ENCODE assay signal across 8 cellular contexts in the genomic region with DNA sequence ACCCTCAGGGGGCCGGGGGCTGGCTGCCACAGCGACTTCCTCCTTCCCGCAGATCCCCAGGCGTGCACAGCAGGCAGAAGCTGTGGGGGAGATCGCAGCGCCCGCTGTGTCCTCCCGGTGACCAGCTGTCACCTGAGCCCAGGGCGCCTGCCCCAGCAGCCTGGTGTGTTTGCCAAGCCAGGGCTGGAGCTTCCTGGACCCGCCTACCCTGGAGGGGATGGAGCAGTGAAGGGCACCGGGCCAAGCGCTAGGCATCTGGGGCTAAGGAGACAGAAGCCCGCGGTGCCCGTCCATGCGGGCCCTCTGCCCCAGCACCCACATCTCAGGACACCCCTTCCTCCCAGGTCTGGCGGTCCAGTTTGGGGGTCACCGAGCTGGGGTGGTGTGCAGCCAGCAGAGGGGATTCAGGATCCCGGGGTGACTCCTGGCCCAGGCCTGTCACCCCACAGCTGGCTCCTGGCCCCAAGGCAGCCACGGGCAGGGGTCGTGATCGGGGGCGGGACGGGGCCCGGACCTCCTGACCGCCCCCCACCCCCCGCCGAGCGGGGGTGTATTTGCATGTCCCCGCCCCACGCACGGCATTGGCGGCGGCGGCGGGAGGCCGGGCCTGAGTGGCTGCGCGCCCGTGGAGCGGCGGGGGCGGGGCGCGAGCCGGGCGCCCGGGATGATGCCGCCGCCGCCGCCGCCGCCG. TPM values are rescaled to one million over a fixed set of nuclear protein-coding genes. Genes with fewer than 3 reads are reported as not detected.
DNase-seq lines count a peak whose midpoint lies in the region; ATAC-seq and TF ChIP-seq lines count a peak whose summit lies in the region.

A gene with protein sequence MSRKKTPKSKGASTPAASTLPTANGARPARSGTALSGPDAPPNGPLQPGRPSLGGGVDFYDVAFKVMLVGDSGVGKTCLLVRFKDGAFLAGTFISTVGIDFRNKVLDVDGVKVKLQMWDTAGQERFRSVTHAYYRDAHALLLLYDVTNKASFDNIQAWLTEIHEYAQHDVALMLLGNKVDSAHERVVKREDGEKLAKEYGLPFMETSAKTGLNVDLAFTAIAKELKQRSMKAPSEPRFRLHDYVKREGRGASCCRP (plus strand): TSS at position 645 of the 691 bp plus-strand sequence. CDS start 159 bp downstream, outside the sequence.

- H3K4me3 Mint-ChIP-seq in activated CD8-positive, alpha-beta memory T cell treated with anti-CD3 and anti-CD28 coated beads, Interleukin-2, amount 10 ng/mL, durations not matched to agents 7 days and 5 days = peak within 1 kb of the TSS; percentile 18
- H3K4me3 Mint-ChIP-seq in endothelial cell (ENCODE audit: unreplicated experiment) = peak within 1 kb of the TSS; percentile 65
- peak within 1 kb of the TSS; percentile 53 to 77 for H3K4me3 Mint-ChIP-seq in stimulated activated naive CD8-positive, alpha-beta T cell treated with anti-CD3 and anti-CD28 coated beads, Interleukin-15, amount 100 ng/mL, for 72 hours

- peaks cover 7% of the 10 kb centered on the region for H3K27me3 Mint-ChIP-seq in activated CD8-positive, alpha-beta memory T cell treated with anti-CD3 and anti-CD28 coated beads, Interleukin-2, amount 10 ng/mL, durations not matched to agents 7 days and 5 days
- peaks cover 13% of the 10 kb centered on the region for H3K27me3 Mint-ChIP-seq in endothelial cell (ENCODE audit: unreplicated experiment)
- peaks cover 6% of the 10 kb centered on the region for H3K27me3 Mint-ChIP-seq in stimulated activated naive CD8-positive, alpha-beta T cell treated with anti-CD3 and anti-CD28 coated beads, Interleukin-15, amount 100 ng/mL, for 72 hours

- H3K9me3 Mint-ChIP-seq in activated CD8-positive, alpha-beta memory T cell treated with anti-CD3 and anti-CD28 coated beads, Interleukin-2, amount 10 ng/mL, durations not matched to agents 7 days and 5 days (ENCODE audit: low read depth) = no peaks in the 10 kb centered on the region
- no peaks in the 10 kb centered on the region for H3K9me3 Mint-ChIP-seq in endothelial cell (ENCODE audit: unreplicated experiment)
- H3K9me3 Mint-ChIP-seq in stimulated activated naive CD8-positive, alpha-beta T cell treated with anti-CD3 and anti-CD28 coated beads, Interleukin-15, amount 100 ng/mL, for 72 hours = no peaks in the 10 kb centered on the region

- no peak within 1 kb of the TSS for H3K27ac Mint-ChIP-seq in activated CD8-positive, alpha-beta memory T cell treated with anti-CD3 and anti-CD28 coated beads, Interleukin-2, amount 10 ng/mL, durations not matched to agents 7 days and 5 days
- no peak within 1 kb of the TSS for H3K27ac Mint-ChIP-seq in endothelial cell (ENCODE audit: unreplicated experiment)
- H3K27ac Mint-ChIP-seq in stimulated activated naive CD8-positive, alpha-beta T cell treated with anti-CD3 and anti-CD28 coated beads, Interleukin-15, amount 100 ng/mL, for 72 hours = no peak within 1 kb of the TSS

- peaks cover 26% of the 10 kb centered on the region for H3K4me1 Mint-ChIP-seq in activated CD8-positive, alpha-beta memory T cell treated with anti-CD3 and anti-CD28 coated beads, Interleukin-2, amount 10 ng/mL, durations not matched to agents 7 days and 5 days
- peaks cover 9% of the 10 kb centered on the region for H3K4me1 Mint-ChIP-seq in endothelial cell (ENCODE audit: unreplicated experiment)
- H3K4me1 Mint-ChIP-seq in stimulated activated naive CD8-positive, alpha-beta T cell treated with anti-CD3 and anti-CD28 coated beads, Interleukin-15, amount 100 ng/mL, for 72 hours = peaks cover 54% of the 10 kb centered on the region

- ATAC-seq in activated CD8-positive, alpha-beta memory T cell treated with anti-CD3 and anti-CD28 coated beads, Interleukin-2, amount 10 ng/mL, durations not matched to agents 7 days and 5 days = peak; percentile 54
- peak; percentile 58 for ATAC-seq in stimulated activated naive CD8-positive, alpha-beta T cell treated with anti-CD3 and anti-CD28 coated beads, Interleukin-15, amount 100 ng/mL, for 72 hours
- no peak for ATAC-seq in HG03565 (IDR thresholded peaks at IDR 0.05; ENCODE audit: unreplicated experiment)

- H3K36me3 Mint-ChIP-seq in activated CD8-positive, alpha-beta memory T cell treated with anti-CD3 and anti-CD28 coated beads, Interleukin-2, amount 10 ng/mL, durations not matched to agents 7 days and 5 days = peaks cover 11% of the 10 kb centered on the region
- no peaks in the 10 kb centered on the region for H3K36me3 Mint-ChIP-seq in endothelial cell (ENCODE audit: low read depth, unreplicated experiment)

- POLR2A ChIA-PET in HEK293T (lab: Yijun Ruan, JAX) = no interaction called here

- peak; percentile 73 for DNase-seq in Ammon's horn (ENCODE audit: low spot score)
- peak; percentile 47 for DNase-seq in HEK293T (ENCODE audit: extremely low spot score)
- DNase-seq in NCI-H446 treated with DMSO at 0.1 percent for 48 hours (lab: John Stamatoyannopoulos, UW) = peak; percentile 79
- peak; percentile 59 for DNase-seq in activated CD8-positive, alpha-beta memory T cell treated with anti-CD3 and anti-CD28 coated beads, Interleukin-2, amount 10 ng/mL, durations not matched to agents 7 days and 5 days
- no peak for DNase-seq in endothelial cell (ENCODE audit: low spot score)
- peak; percentile 75 for DNase-seq in medulla oblongata (ENCODE audit: extremely low spot score)
- DNase-seq in stimulated activated naive CD8-positive, alpha-beta T cell treated with anti-CD3 and anti-CD28 coated beads, Interleukin-15, amount 100 ng/mL, for 72 hours = peak in 1 of 2 donors; percentile 25

- CTCF ChIA-PET in HEK293T (lab: Yijun Ruan, JAX) = interaction anchor here (1.2 kb wide), 1 partner anchor 57 kb away, joined by 3 read pairs; no protein-coding TSS in a partner anchor
- CTCF ChIA-PET in activated CD8-positive, alpha-beta memory T cell treated with anti-CD3 and anti-CD28 coated beads, Interleukin-2, amount 10 ng/mL, durations not matched to agents 7 days and 5 days (lab: Charles Lee) = interaction anchor here (1.1 to 2.5 kb wide), 5 partner anchors 8 to 144 kb away, joined by 3 to 14 read pairs (median 7); no protein-coding TSS in a partner anchor

- TF ChIP-seq CTCF in endothelial cell (IDR thresholded peaks at IDR 0.05; ENCODE audit: unreplicated experiment) = no peak

TF ChIP-seq in HEK293T, 16 proteins besides CTCF, POLR2A, EP300 and RAD21:
- 0 out of 2 replicates have a peak, but pooled peaks have one; percentile 6 for TF ChIP-seq ARNT (IDR thresholded peaks at IDR 0.05)
- no peak for TF ChIP-seq NFRKB (IDR thresholded peaks at IDR 0.05)

RNA-seq across cellular contexts. Expression of the gene that starts here (rescaled TPM):
- total RNA-seq in activated CD8-positive, alpha-beta memory T cell treated with anti-CD3 and anti-CD28 coated beads, Interleukin-2, amount 10 ng/mL, durations not matched to agents 7 days and 5 days = under 1 TPM; 0.68 to 0.70 TPM
- 1.9 TPM for total RNA-seq in endothelial cell (ENCODE audit: unreplicated experiment)

Comparison
In these comparisons a context has a peak if more than half of its experiments do, and no peak if none do; other contexts are left out.
1. Peak in DNase-seq and ATAC-seq in activated CD8-positive, alpha-beta memory T cell treated with anti-CD3 and anti-CD28 coated beads, Interleukin-2, amount 10 ng/mL, durations not matched to agents 7 days and 5 days; RNA of the gene not detected or under 1 TPM.